Comparison of ENCODE assay signal across 8 cellular contexts in the genomic region with DNA sequence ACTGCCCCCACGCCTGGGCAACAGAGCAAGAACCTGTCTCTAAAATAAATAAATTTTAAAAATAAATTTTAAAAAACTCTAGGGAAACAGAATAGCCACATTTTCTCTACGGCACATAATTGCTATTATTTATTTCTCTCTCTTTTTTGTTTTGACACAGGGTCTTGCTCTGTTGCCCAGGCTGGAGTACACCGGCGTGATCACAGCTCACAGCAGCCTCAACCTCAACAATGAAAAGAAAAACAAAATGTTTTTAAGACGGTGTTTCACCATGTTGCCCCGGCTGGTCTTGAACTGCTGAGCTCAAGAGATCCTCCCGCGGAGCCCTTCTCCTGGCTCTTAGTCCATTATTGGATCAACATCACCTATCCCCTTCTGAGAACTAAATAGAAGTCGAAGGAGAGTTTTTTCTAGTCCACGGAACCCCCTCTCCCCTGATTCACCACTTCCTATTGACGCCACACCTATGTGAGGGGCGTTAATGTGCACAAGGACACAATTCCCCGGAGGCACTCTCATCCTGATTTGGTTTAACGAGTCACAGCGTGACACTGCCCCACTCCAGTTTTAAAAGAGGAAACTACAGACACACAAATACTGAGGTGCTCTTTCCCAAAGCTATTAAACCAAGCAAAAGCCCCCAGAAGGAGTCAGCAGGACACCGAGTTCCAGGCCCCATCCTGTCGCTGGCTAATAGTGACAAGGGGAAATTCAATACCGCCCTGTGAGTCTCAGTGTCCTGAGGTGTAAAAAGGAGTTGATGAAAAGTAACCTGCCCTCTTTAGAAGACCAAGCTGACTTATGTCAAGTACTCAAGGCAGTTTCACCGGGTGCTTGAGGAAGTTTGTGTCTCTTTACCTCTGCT. TPM values are rescaled to one million over a fixed set of nuclear protein-coding genes. Genes with fewer than 3 reads are reported as not detected.
DNase-seq lines count a peak whose midpoint lies in the region; ATAC-seq and TF ChIP-seq lines count a peak whose summit lies in the region.

No MANE protein-coding gene starts in this region.

- peak; percentile 12 to 52 (median 16) for DNase-seq in CD8-positive, alpha-beta memory T cell
- peak; percentile 29 for DNase-seq in activated CD4-positive, alpha-beta memory T cell treated with anti-CD3 and anti-CD28 coated beads for 36 hours
- DNase-seq in foreskin keratinocyte (peak; percentile 54 to 71), pons (ENCODE audit: low spot score) (peak; percentile 69), mucosa of gallbladder (ENCODE audit: low spot score) (no peak), activated gamma-delta T cell (lab: John Stamatoyannopoulos, UW) (no peak)

- H3K4me3 Mint-ChIP-seq in CD8-positive, alpha-beta memory T cell: peak overlapping the region; percentile 94 to 100 (median 97)
- peak overlapping the region; percentile 95 for H3K4me3 Mint-ChIP-seq in activated CD4-positive, alpha-beta memory T cell treated with anti-CD3 and anti-CD28 coated beads for 36 hours

- H3K27me3 Mint-ChIP-seq in CD8-positive, alpha-beta memory T cell: peaks cover 0 to 3% of the 10 kb centered on the region in 2 donors
- no peaks in the 10 kb centered on the region for H3K27me3 Mint-ChIP-seq in activated CD4-positive, alpha-beta memory T cell treated with anti-CD3 and anti-CD28 coated beads for 36 hours

- peak overlapping the region; percentile 87 for H3K4me3 ChIP-seq in CD8-positive, alpha-beta memory T cell (ENCODE audit: low read length)
- H3K4me3 ChIP-seq in HUES48 (ENCODE audit: low read depth, low read length): peak overlapping the region; percentile 97

- peaks cover 52 to 60% (median 59%) of the 10 kb centered on the region in 3 donors for H3K4me1 Mint-ChIP-seq in CD8-positive, alpha-beta memory T cell
- H3K4me1 Mint-ChIP-seq in activated CD4-positive, alpha-beta memory T cell treated with anti-CD3 and anti-CD28 coated beads for 36 hours (ENCODE audit: low read depth): peaks cover 42% of the 10 kb centered on the region

- peak overlapping the region; percentile 99 for H3K27ac ChIP-seq in CD8-positive, alpha-beta memory T cell (ENCODE audit: low read depth, low read length)
- peak overlapping the region; percentile 100 for H3K27ac ChIP-seq in HUES48 (ENCODE audit: low read depth, low read length)
- peak overlapping the region; percentile 97 for H3K27ac ChIP-seq in foreskin keratinocyte

- TF ChIP-seq CTCF in foreskin keratinocyte (conservative IDR thresholded peaks at IDR 0.05): no peak

- peak overlapping the region; percentile 86 to 98 (median 96) for H3K27ac Mint-ChIP-seq in CD8-positive, alpha-beta memory T cell
- H3K27ac Mint-ChIP-seq in activated CD4-positive, alpha-beta memory T cell treated with anti-CD3 and anti-CD28 coated beads for 36 hours: peak overlapping the region; percentile 87

- intact Hi-C loops in activated CD4-positive, alpha-beta memory T cell treated with anti-CD3 and anti-CD28 coated beads for 36 hours (cut with micrococcal nuclease): loop anchor here (5.0 kb wide), 2 partner anchors 432 to 1843 kb away; a partner anchor contains a TSS

- CTCF ChIA-PET in CD8-positive, alpha-beta memory T cell (lab: Charles Lee): interaction anchor here (0.6 to 5.9 kb wide), 11 partner anchors 14 to 731 kb away, joined by 3 to 50 read pairs (median 4); no protein-coding TSS in a partner anchor
- CTCF ChIA-PET in activated CD4-positive, alpha-beta memory T cell treated with anti-CD3 and anti-CD28 coated beads for 36 hours (lab: Charles Lee): interaction anchor here (0.7 to 6.4 kb wide), 10 partner anchors 10 to 436 kb away, joined by 3 to 59 read pairs (median 4); no protein-coding TSS in a partner anchor

- POLR2A ChIA-PET in CD8-positive, alpha-beta memory T cell (lab: Charles Lee): interaction anchor here (0.7 to 1.4 kb wide), 4 partner anchors 11 to 82 kb away, joined by 3 to 5 read pairs (median 4); no protein-coding TSS in a partner anchor
- POLR2A ChIA-PET in activated CD4-positive, alpha-beta memory T cell treated with anti-CD3 and anti-CD28 coated beads for 36 hours (lab: Charles Lee): interaction anchor here (0.6 to 1.4 kb wide), 7 partner anchors 10 to 779 kb away, joined by 3 to 5 read pairs (median 3); no protein-coding TSS in a partner anchor

- H3K4me1 ChIP-seq in CD8-positive, alpha-beta memory T cell (ENCODE audit: insufficient read depth, low read length): peaks cover 50% of the 10 kb centered on the region
- peaks cover 13% of the 10 kb centered on the region; the same call in 1 of the 2 replicates for H3K4me1 ChIP-seq in HUES48 (ENCODE audit: control insufficient read depth, insufficient read depth, low read length)
- H3K4me1 ChIP-seq in foreskin keratinocyte: peaks cover 16% of the 10 kb centered on the region

- ATAC-seq in foreskin keratinocyte (peak; percentile 18), HG03460 (IDR thresholded peaks at IDR 0.05; ENCODE audit: unreplicated experiment) (no peak)

- peaks cover 0 to 44% (median 11%) of the 10 kb centered on the region in 3 donors for H3K36me3 Mint-ChIP-seq in CD8-positive, alpha-beta memory T cell
- H3K36me3 Mint-ChIP-seq in activated CD4-positive, alpha-beta memory T cell treated with anti-CD3 and anti-CD28 coated beads for 36 hours: peaks cover 7% of the 10 kb centered on the region

- H3K9me3 Mint-ChIP-seq in CD8-positive, alpha-beta memory T cell: no peaks in the 10 kb centered on the region
- no peaks in the 10 kb centered on the region for H3K9me3 Mint-ChIP-seq in activated CD4-positive, alpha-beta memory T cell treated with anti-CD3 and anti-CD28 coated beads for 36 hours

- H3K27me3 ChIP-seq in CD8-positive, alpha-beta memory T cell (ENCODE audit: insufficient read depth, low read length, poor library complexity, severe bottlenecking): no peaks in the 10 kb centered on the region
- no peaks in the 10 kb centered on the region for H3K27me3 ChIP-seq in HUES48 (ENCODE audit: control insufficient read depth, insufficient read depth, low read length)
- no peaks in the 10 kb centered on the region for H3K27me3 ChIP-seq in foreskin keratinocyte

- H3K9ac ChIP-seq in HUES48 (ENCODE audit: low read depth, low read length): peak overlapping the region; percentile 90

- H3K9me3 ChIP-seq in CD8-positive, alpha-beta memory T cell (ENCODE audit: low read length): no peaks in the 10 kb centered on the region
- H3K9me3 ChIP-seq in HUES48 (ENCODE audit: control insufficient read depth, insufficient read depth, low read length): no peaks in the 10 kb centered on the region

- H3K36me3 ChIP-seq in CD8-positive, alpha-beta memory T cell (ENCODE audit: insufficient read depth, low read length): peaks cover 4% of the 10 kb centered on the region
- H3K36me3 ChIP-seq in HUES48 (ENCODE audit: control insufficient read depth, insufficient read depth, low read length): 0 out of 2 replicates have a peak, but pooled peaks cover 6% of the 10 kb centered on the region

RNA-seq across cellular contexts. Expression of a gene that starts 1.1 kb away (rescaled TPM):
- total RNA-seq in CD8-positive, alpha-beta memory T cell: 10 to 100 TPM; 33.9 to 34.3 TPM
- 40.9 TPM for polyA plus RNA-seq in CD8-positive, alpha-beta memory T cell
- 10 to 100 TPM; 39.3 to 39.9 TPM for total RNA-seq in activated CD4-positive, alpha-beta memory T cell treated with anti-CD3 and anti-CD28 coated beads for 36 hours
- total RNA-seq in foreskin keratinocyte (60.8 and 69.9 TPM in 2 replicates), mucosa of gallbladder (43.6 TPM)
- polyA plus RNA-seq in foreskin keratinocyte: 24.3 and 25.8 TPM in 2 replicates

Comparison
In these comparisons a context has a peak if more than half of its experiments do, and no peak if none do; other contexts are left out.
1. DNase-seq: peak in CD8-positive, alpha-beta memory T cell (5 of 5), activated CD4-positive, alpha-beta memory T cell treated with anti-CD3 and anti-CD28 coated beads for 36 hours (single experiment), foreskin keratinocyte (2 of 2) and pons (single experiment); none in mucosa of gallbladder (single experiment) and activated gamma-delta T cell (single experiment).
2. Peak in every context shown above with its lines, with median percentiles within 50 percentile points of each other: H3K27ac ChIP-seq.